ENCODE assay signal across 12 cellular contexts in genomic region chr4:61204353-61204752, GRCh38. TPM values are rescaled to one million over a fixed set of nuclear protein-coding genes. Genes with fewer than 3 reads are reported as not detected.
DNase-seq lines count a peak whose midpoint lies in the region; ATAC-seq and TF ChIP-seq lines count a peak whose summit lies in the region.
"Had no signal": no experiment of that assay in that cellular context is flagged by ENCODE, and none has a peak within 500 bp of the region (broad histone marks: within the 10 kb centered on the region; RNA-seq: fewer than 3 reads in every experiment).

No MANE protein-coding gene starts in this region.

- no peak for ATAC-seq in HG02642 (IDR thresholded peaks at IDR 0.05; ENCODE audit: poor library complexity, unreplicated experiment)

- DNase-seq in NCI-H526 (lab: John Stamatoyannopoulos, UW), result peak; percentile 57 to 66
- no peak for DNase-seq in endodermal cell
- peak; percentile 65 to 87 for DNase-seq in trophoblast cell
- DNase-seq in NCI-H187 treated with DMSO at 0.1 percent for 48 hours (lab: John Stamatoyannopoulos, UW), result no peak
- DNase-seq in SHP77 (lab: John Stamatoyannopoulos, UW), result no peak
- no peak for DNase-seq in nucleus accumbens (lab: John Stamatoyannopoulos, UW)
- DNase-seq: Calu3, NCI-H510A had no signal

- peaks cover 22% of the 10 kb centered on the region for H3K79me1 ChIP-seq in trophoblast cell (ENCODE audit: low read length)

- no peak overlapping the region for H3K27ac ChIP-seq in HEK293 (ENCODE audit: extremely low read depth, low read depth, low read length)
- peak overlapping the region; percentile 25 for H3K27ac ChIP-seq in endodermal cell (ENCODE audit: low read depth, low read length)
- no peak overlapping the region for H3K27ac ChIP-seq in trophoblast cell (ENCODE audit: low read depth, low read length)
- H3K27ac ChIP-seq: KMS-11 had no signal

- H3K4me1 ChIP-seq in HEK293 (ENCODE audit: control insufficient read depth, insufficient read depth, low read length), result peaks cover 13% of the 10 kb centered on the region
- H3K4me1 ChIP-seq in endodermal cell (ENCODE audit: control insufficient read depth, insufficient read depth, low read length), result peaks cover 3% of the 10 kb centered on the region
- H3K4me1 ChIP-seq in trophoblast cell (ENCODE audit: control insufficient read depth in 1 of 2, insufficient read depth in 2 of 2, low read length in 2 of 2), result peaks cover 5 to 13% of the 10 kb centered on the region in 2 experiments

- H2BK5ac ChIP-seq in trophoblast cell (ENCODE audit: low read depth, low read length, poor library complexity), result no peak overlapping the region

- H3K27me3 ChIP-seq in endodermal cell (ENCODE audit: control insufficient read depth, insufficient read depth, low read length, poor library complexity, severe bottlenecking), result peaks cover 12% of the 10 kb centered on the region
- H3K27me3 ChIP-seq in trophoblast cell (ENCODE audit: insufficient read depth, low read length), result peaks cover 12% of the 10 kb centered on the region

- H3K9ac ChIP-seq in endodermal cell (ENCODE audit: extremely low read depth, low read length, poor library complexity, severe bottlenecking) (peak overlapping the region; percentile 76), trophoblast cell (ENCODE audit: low read length) (no peak overlapping the region)
- H3K9ac ChIP-seq: KMS-11 had no signal

- 79% methylated on average over 1 of the region's 1 CpG; no CpG with 5 or more reads in 1 of the 2 experiments for WGBS in endodermal cell (ENCODE audit: insufficient coverage in 1 of 2, insufficient read length in 1 of 2), 2 experiments
- no CpG with 5 or more reads among the region's 1 CpG for WGBS in trophoblast cell (ENCODE audit: extremely low coverage, insufficient coverage, insufficient read length)

- no peaks in the 10 kb centered on the region for H3K9me3 ChIP-seq in HEK293 (ENCODE audit: control insufficient read depth, insufficient read depth, low read depth, low read length)
- H3K9me3 ChIP-seq in endodermal cell (ENCODE audit: control insufficient read depth, low read length), result no peaks in the 10 kb centered on the region
- H3K9me3 ChIP-seq in trophoblast cell (ENCODE audit: insufficient read depth, low read depth, low read length), result peaks cover 4% of the 10 kb centered on the region

- no peak overlapping the region for H3K23ac ChIP-seq in trophoblast cell (ENCODE audit: low read length)

- CTCF ChIA-PET in HEK293 (lab: Yijun Ruan, JAX), result interaction anchor here (0.6 to 1.1 kb wide), 3 partner anchors 14 to 242 kb away, joined by 3 to 4 read pairs (median 3); no protein-coding TSS in a partner anchor

- no peak overlapping the region for H3K4me2 ChIP-seq in trophoblast cell (ENCODE audit: low read length)
- H3K4me2 ChIP-seq: KMS-11 had no signal

- H4K8ac ChIP-seq in trophoblast cell (ENCODE audit: low read depth, low read length), result no peak overlapping the region

- H3K27me3 Mint-ChIP-seq in endodermal cell (ENCODE audit: insufficient read depth), result peaks cover 37% of the 10 kb centered on the region

- H2AFZ ChIP-seq in trophoblast cell (ENCODE audit: insufficient read depth, low read length, poor library complexity), result no peak overlapping the region

- H3K4ac ChIP-seq in trophoblast cell (ENCODE audit: low read depth, low read length), result no peak overlapping the region

- no peak overlapping the region for H3K14ac ChIP-seq in trophoblast cell (ENCODE audit: low read length)

- H3K4me3 Mint-ChIP-seq in endodermal cell, result no peak overlapping the region

- no peak overlapping the region for H4K91ac ChIP-seq in trophoblast cell (ENCODE audit: low read depth, low read length)

- H3K36me3 ChIP-seq in HEK293 (ENCODE audit: control insufficient read depth in 2 of 2, insufficient read depth in 1 of 2, low read length in 2 of 2) (no peaks in the 10 kb centered on the region), endodermal cell (ENCODE audit: control insufficient read depth, insufficient read depth, low read length) (no peaks in the 10 kb centered on the region), trophoblast cell (ENCODE audit: control insufficient read depth in 1 of 2, insufficient read depth in 2 of 2, low read length in 2 of 2) (peaks cover 0 to 2% of the 10 kb centered on the region in 2 experiments)

- peaks cover 29% of the 10 kb centered on the region for H3K4me1 Mint-ChIP-seq in endodermal cell

- no peak overlapping the region for H2BK12ac ChIP-seq in trophoblast cell (ENCODE audit: low read length)

- no peak overlapping the region for H4K12ac ChIP-seq in trophoblast cell (ENCODE audit: low read depth, low read length)

- POLR2A ChIA-PET in HEK293 (lab: Yijun Ruan, JAX), result no interaction called here

- no peak for TF ChIP-seq CTCF in HEK293 (tag by site-specific recombination; IDR thresholded peaks at IDR 0.05)
- no peak for TF ChIP-seq CTCF in endodermal cell (conservative IDR thresholded peaks at IDR 0.05)

- H3K9me3 Mint-ChIP-seq in endodermal cell, result peaks cover 1% of the 10 kb centered on the region

- no peaks in the 10 kb centered on the region for H3K36me3 Mint-ChIP-seq in endodermal cell (ENCODE audit: low read depth)

- no peak overlapping the region for H2AK5ac ChIP-seq in trophoblast cell (ENCODE audit: low read length)

- no peak overlapping the region for H3K4me3 ChIP-seq in HEK293 (ENCODE audit: low read depth, low read length)
- peak overlapping the region; percentile 92 for H3K4me3 ChIP-seq in endodermal cell (ENCODE audit: low read length)
- no peak overlapping the region for H3K4me3 ChIP-seq in trophoblast cell (ENCODE audit: low read depth, low read length)

- no peak overlapping the region for H3K18ac ChIP-seq in trophoblast cell (ENCODE audit: low read length)

- peaks cover 22% of the 10 kb centered on the region for H3K79me2 ChIP-seq in trophoblast cell (ENCODE audit: control insufficient read depth, insufficient read depth, low read length, poor library complexity)

- no peak overlapping the region for H2BK120ac ChIP-seq in trophoblast cell (ENCODE audit: insufficient read depth, low read length, poor library complexity)

- peak overlapping the region; percentile 29 for H3K27ac Mint-ChIP-seq in endodermal cell

TF ChIP-seq in HEK293, 187 proteins besides CTCF, POLR2A, EP300 and RAD21 (continues in another document):
- TF ChIP-seq HIC1 (tag by site-specific recombination; IDR thresholded peaks at IDR 0.05) (0 out of 2 replicates have a peak, but pooled peaks have one; percentile 30), ZNF416 (tag by site-specific recombination; IDR thresholded peaks at IDR 0.05) (no peak), SCRT2 (tag by site-specific recombination; IDR thresholded peaks at IDR 0.05) (peak; percentile 76), ZNF366 (tag by site-specific recombination; conservative IDR thresholded peaks at IDR 0.05) (peak; percentile 31; the same call in 1 of the 2 replicates), ZNF624 (tag by site-specific recombination; IDR thresholded peaks at IDR 0.05) (no peak), ZEB2 (tag by site-specific recombination; IDR thresholded peaks at IDR 0.05) (peak; percentile 43; the same call in 1 of the 2 replicates)
- TF ChIP-seq, protein P1, sequence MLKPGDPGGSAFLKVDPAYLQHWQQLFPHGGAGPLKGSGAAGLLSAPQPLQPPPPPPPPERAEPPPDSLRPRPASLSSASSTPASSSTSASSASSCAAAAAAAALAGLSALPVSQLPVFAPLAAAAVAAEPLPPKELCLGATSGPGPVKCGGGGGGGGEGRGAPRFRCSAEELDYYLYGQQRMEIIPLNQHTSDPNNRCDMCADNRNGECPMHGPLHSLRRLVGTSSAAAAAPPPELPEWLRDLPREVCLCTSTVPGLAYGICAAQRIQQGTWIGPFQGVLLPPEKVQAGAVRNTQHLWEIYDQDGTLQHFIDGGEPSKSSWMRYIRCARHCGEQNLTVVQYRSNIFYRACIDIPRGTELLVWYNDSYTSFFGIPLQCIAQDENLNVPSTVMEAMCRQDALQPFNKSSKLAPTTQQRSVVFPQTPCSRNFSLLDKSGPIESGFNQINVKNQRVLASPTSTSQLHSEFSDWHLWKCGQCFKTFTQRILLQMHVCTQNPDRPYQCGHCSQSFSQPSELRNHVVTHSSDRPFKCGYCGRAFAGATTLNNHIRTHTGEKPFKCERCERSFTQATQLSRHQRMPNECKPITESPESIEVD (tag by site-specific recombination; IDR thresholded peaks at IDR 0.05), result peak; percentile 17; the same call in 1 of the 2 replicates

RNA-seq across cellular contexts. Expression of gene ADGRL3, which starts 4.2 kb away (rescaled TPM):
- total RNA-seq in endodermal cell, result 10 to 100 TPM in 1 of 2 donors, 1 to 10 TPM in 1; 9.9 to 10.3 TPM
- polyA plus RNA-seq in endodermal cell (2013, experiment 1 of 2), result 20.7 TPM
- polyA plus RNA-seq in endodermal cell (2013, experiment 2 of 2), result 22.4 TPM
- 73.5 and 79.0 TPM in 2 replicates for polyA plus RNA-seq in trophoblast cell (2013)
- total RNA-seq: T-helper 1 cell treated with Interleukin-12 subunit alpha and Interleukin-12 subunit beta and Interleukin-4 antibody, amounts not matched to agents 30 ng/mL and 1 ng/mL, for 36 hours had no signal

Comparison
In these comparisons a context has a peak if more than half of its experiments do, and no peak if none do; other contexts are left out.
1. DNase-seq: peak in NCI-H526 (2 of 2) and trophoblast cell (2 of 2); none in endodermal cell (single experiment), NCI-H187 treated with DMSO at 0.1 percent for 48 hours (single experiment), SHP77 (0 of 2) and nucleus accumbens (0 of 56).